15 cellular contexts compared by ENCODE assay signal in genomic region chr12:122943196-122943595, GRCh38. TPM values are rescaled to one million over a fixed set of nuclear protein-coding genes. Genes with fewer than 3 reads are reported as not detected.
DNase-seq lines count a peak whose midpoint lies in the region; ATAC-seq, FAIRE-seq and TF ChIP-seq lines count a peak whose summit lies in the region.
"Had no signal": no experiment of that assay in that cellular context is flagged by ENCODE, and none has a peak within 500 bp of the region (broad histone marks: within the 10 kb centered on the region; RNA-seq: fewer than 3 reads in every experiment).

No MANE protein-coding gene starts in this region.

- no peaks in the 10 kb centered on the region for H3K79me2 ChIP-seq in endothelial cell of umbilical vein (ENCODE audit: control insufficient read depth, insufficient read depth, low read length)
- H3K79me2 ChIP-seq in MM.1S (ENCODE audit: low read length): no peaks in the 10 kb centered on the region

- peaks cover 43% of the 10 kb centered on the region for H3K4me1 ChIP-seq in endothelial cell of umbilical vein (ENCODE audit: control insufficient read depth, extremely low read depth, insufficient read depth, low read length)
- peaks cover 68% of the 10 kb centered on the region for H3K4me1 ChIP-seq in mucosa of stomach (ENCODE audit: control insufficient read depth, insufficient read depth, low read length)
- peaks cover 54% of the 10 kb centered on the region for H3K4me1 ChIP-seq in vagina
- H3K4me1 ChIP-seq in ascending aorta: peaks cover 0 to 19% of the 10 kb centered on the region in 2 donors
- H3K4me1 ChIP-seq in MM.1S (ENCODE audit: low read length): peaks cover 1% of the 10 kb centered on the region; the same call in 1 of the 2 replicates

- H3K9ac ChIP-seq in endothelial cell of umbilical vein (replicated peaks; ENCODE audit: extremely low read depth, insufficient read depth, low read length) (peak overlapping the region; percentile 20), mucosa of stomach (ENCODE audit: low read length) (peak overlapping the region; percentile 29), MM.1S (ENCODE audit: low read length) (no peak overlapping the region)

- CTCF ChIA-PET in endothelial cell of umbilical vein (lab: Charles Lee): interaction anchor here (1.4 to 19.1 kb wide), 2 partner anchors 73 to 83 kb away, joined by 3 to 200 read pairs; no protein-coding TSS in a partner anchor

- peak; percentile 97 for FAIRE-seq in endothelial cell of umbilical vein (lab: Jason Lieb, UNC)
- FAIRE-seq: colon had no signal

- dilution Hi-C loops in endothelial cell of umbilical vein (cut with MboI; ENCODE audit: extremely low pct_ligation_motif_present, low sequenced_read_pairs): no loop called here

- no TSS peak for BruUV-seq in endothelial cell of umbilical vein (replicated peaks; lab: Mats Ljungman, UMichigan)

- no peaks in the 10 kb centered on the region for H3K9me1 ChIP-seq in endothelial cell of umbilical vein (replicated peaks; ENCODE audit: control insufficient read depth, extremely low read depth, insufficient read depth, low read length)

- H3K27ac ChIP-seq in endothelial cell of umbilical vein (ENCODE audit: insufficient read depth, low read depth, low read length): peak overlapping the region; percentile 54
- peak overlapping the region; percentile 20 for H3K27ac ChIP-seq in vagina
- H3K27ac ChIP-seq in ascending aorta: peak overlapping the region in 1 of 2 donors; percentile 27
- H3K27ac ChIP-seq in MM.1S (ENCODE audit: low read length): no peak overlapping the region

- no peak for ATAC-seq in Right ventricle myocardium inferior
- ATAC-seq in Right ventricle myocardium superior (ENCODE audit: poor library complexity): no peak

- H3F3A ChIP-seq in MM.1S (ENCODE audit: insufficient read depth, low read length): 0 out of 2 replicates have a peak, but pooled peaks cover 1% of the 10 kb centered on the region

- intact Hi-C loops in Right ventricle myocardium inferior (cut with DNase I) (loop anchor here (5.0 kb wide), 1 partner anchor 46 kb away; the partner anchor contains the start of gene VPS37B), Right ventricle myocardium superior (cut with DNase I) (no loop called here), endothelial cell of umbilical vein (cut with micrococcal nuclease) (loop anchor here (1.0 to 5.0 kb wide), 2 partner anchors 32 to 46 kb away; partner anchors contain the start of genes OGFOD2 and VPS37B), vagina (cut with DNase I) (no loop called here), ascending aorta (cut with DNase I) (no loop called here)

- TF ChIP-seq CTCF in endothelial cell of umbilical vein (IDR thresholded peaks at IDR 0.05; ENCODE audit: extremely low read depth in 1 of 2, insufficient read depth in 1 of 2, low read depth in 1 of 2, low read length in 2 of 2) (no peak), vagina (IDR thresholded peaks at IDR 0.05) (no peak), ascending aorta (IDR thresholded peaks at IDR 0.05) (no peak), MM.1S (IDR thresholded peaks at IDR 0.05; ENCODE audit: low read length) (no peak)

- H2AFZ ChIP-seq in endothelial cell of umbilical vein (ENCODE audit: low read depth, low read length) (peak overlapping the region; percentile 66), MM.1S (ENCODE audit: low read length) (no peak overlapping the region)

- H3K27me3 ChIP-seq in endothelial cell of umbilical vein (ENCODE audit: control insufficient read depth in 2 of 2, insufficient read depth in 2 of 2, low read length in 2 of 2) (no peaks in the 10 kb centered on the region), mucosa of stomach (ENCODE audit: control insufficient read depth, insufficient read depth, low read length) (no peaks in the 10 kb centered on the region), vagina (no peaks in the 10 kb centered on the region), ascending aorta (no peaks in the 10 kb centered on the region), MM.1S (replicated peaks; ENCODE audit: insufficient read depth, low read length) (no peaks in the 10 kb centered on the region)

- peak; percentile 51 for DNase-seq in Right ventricle myocardium inferior (ENCODE audit: missing footprints)
- DNase-seq in Right ventricle myocardium superior: no peak
- peak; percentile 70 for DNase-seq in endothelial cell of umbilical vein (ENCODE audit: low read depth, low spot score)
- no peak for DNase-seq in vagina (ENCODE audit: extremely low spot score in 2 of 2)
- no peak for DNase-seq in AML-193 (lab: John Stamatoyannopoulos, UW)
- no peak for DNase-seq in ascending aorta (ENCODE audit: low spot score in 2 of 2)
- no peak for DNase-seq in MM.1S
- DNase-seq: activated CD4-positive, alpha-beta T cell treated with anti-CD3 and anti-CD28 coated beads for 4 hours; activated effector memory CD4-positive, alpha-beta T cell treated with anti-CD3 and anti-CD28 coated beads, Interleukin-2, amount 50 U/mL, for 16 hours; EL; NCI-H1092 treated with DMSO at 0.1 percent for 48 hours; NCI-H82; stimulated activated CD4-positive, alpha-beta T cell treated with anti-CD3 and anti-CD28 coated beads, Interleukin-4, amount 100 ng/mL, for 1 hour had no signal

- no peaks in the 10 kb centered on the region for H3K36me3 ChIP-seq in endothelial cell of umbilical vein (ENCODE audit: control insufficient read depth in 2 of 2, extremely low read depth in 1 of 2, insufficient read depth in 2 of 2, low read length in 2 of 2)
- H3K36me3 ChIP-seq in mucosa of stomach (ENCODE audit: control insufficient read depth, insufficient read depth, low read length): no peaks in the 10 kb centered on the region
- no peaks in the 10 kb centered on the region for H3K36me3 ChIP-seq in vagina
- peaks cover 0 to 5% of the 10 kb centered on the region in 2 donors for H3K36me3 ChIP-seq in ascending aorta
- no peaks in the 10 kb centered on the region for H3K36me3 ChIP-seq in MM.1S (replicated peaks; ENCODE audit: insufficient read depth, low read length)

- H3K4me2 ChIP-seq in endothelial cell of umbilical vein (ENCODE audit: insufficient read depth, low read length) (peak overlapping the region; percentile 49), MM.1S (ENCODE audit: low read depth, low read length) (no peak overlapping the region)

- H3K9me3 ChIP-seq in endothelial cell of umbilical vein (replicated peaks; ENCODE audit: control insufficient read depth, insufficient read depth, low read length): no peaks in the 10 kb centered on the region
- H3K9me3 ChIP-seq in mucosa of stomach (ENCODE audit: control insufficient read depth, low read length): no peaks in the 10 kb centered on the region
- H3K9me3 ChIP-seq in vagina: no peaks in the 10 kb centered on the region
- H3K9me3 ChIP-seq in ascending aorta: no peaks in the 10 kb centered on the region
- no peaks in the 10 kb centered on the region for H3K9me3 ChIP-seq in MM.1S (replicated peaks; ENCODE audit: insufficient read depth, low read length)

- no peaks in the 10 kb centered on the region for H3K9me2 ChIP-seq in MM.1S (replicated peaks; ENCODE audit: insufficient read depth, low read length)

- no peak overlapping the region for H3K4me3 ChIP-seq in endothelial cell of umbilical vein (replicated peaks in 1 of 3; ENCODE audit: insufficient read depth in 1 of 3, low read depth in 1 of 3, low read length in 3 of 3)
- H3K4me3 ChIP-seq in mucosa of stomach (ENCODE audit: low read length): no peak overlapping the region
- H3K4me3 ChIP-seq in vagina: no peak overlapping the region
- no peak overlapping the region for H3K4me3 ChIP-seq in ascending aorta
- H3K4me3 ChIP-seq in MM.1S (ENCODE audit: low read length): no peak overlapping the region

- TF ChIP-seq POLR2A in endothelial cell of umbilical vein (IDR thresholded peaks at IDR 0.05; ENCODE audit: low read depth, low read length) (no peak), vagina (IDR thresholded peaks at IDR 0.05) (no peak)

- no peaks in the 10 kb centered on the region for H4K20me1 ChIP-seq in endothelial cell of umbilical vein (replicated peaks; ENCODE audit: control insufficient read depth, extremely low read depth, insufficient read depth, low read length)
- no peaks in the 10 kb centered on the region for H4K20me1 ChIP-seq in MM.1S (ENCODE audit: insufficient read depth, low read length)

- POLR2A ChIA-PET in endothelial cell of umbilical vein (lab: Charles Lee): no interaction called here

RNA-seq across cellular contexts. Expression of gene ABCB9, which starts 23.1 kb away (rescaled TPM):
- total RNA-seq in Right ventricle myocardium inferior (4.4 TPM), Right ventricle myocardium superior (3.9 TPM), endothelial cell of umbilical vein (12.0 and 16.9 TPM in 2 replicates), vagina (4.2 TPM), ascending aorta (19.6 TPM)
- polyA plus RNA-seq in endothelial cell of umbilical vein: 11.7 and 14.9 TPM in 2 replicates
- 6.0 and 7.2 TPM in 2 replicates for polyA plus RNA-seq in endothelial cell of umbilical vein (2011; cell fraction: cytosol; rRNA removed)
- polyA plus RNA-seq in endothelial cell of umbilical vein (2011; cell fraction: nucleus; rRNA removed): 17.7 and 19.0 TPM in 2 replicates
- 5.9 and 7.8 TPM in 2 replicates for polyA plus RNA-seq in endothelial cell of umbilical vein (2012)
- polyA minus RNA-seq in endothelial cell of umbilical vein: 20.0 and 29.5 TPM in 2 replicates
- 5.3 TPM for polyA minus RNA-seq in endothelial cell of umbilical vein (2011; cell fraction: cytosol; rRNA and poly(A)+ RNA removed)
- polyA minus RNA-seq in endothelial cell of umbilical vein (2011; cell fraction: nucleus; rRNA and poly(A)+ RNA removed): 16.0 and 19.1 TPM in 2 replicates

RNA-seq across cellular contexts. Expression of gene OGFOD2, which starts 31.8 kb away (rescaled TPM):
- total RNA-seq in Right ventricle myocardium inferior (16.2 TPM), Right ventricle myocardium superior (14.2 TPM), endothelial cell of umbilical vein (17.9 and 24.1 TPM in 2 replicates), vagina (26.0 TPM), ascending aorta (19.6 TPM)
- polyA plus RNA-seq in endothelial cell of umbilical vein: 16.8 and 24.6 TPM in 2 replicates
- polyA plus RNA-seq in endothelial cell of umbilical vein (2011; cell fraction: cytosol; rRNA removed): 10.0 and 13.4 TPM in 2 replicates
- polyA plus RNA-seq in endothelial cell of umbilical vein (2011; cell fraction: nucleus; rRNA removed): 49.8 and 60.2 TPM in 2 replicates
- 9.3 and 14.4 TPM in 2 replicates for polyA plus RNA-seq in endothelial cell of umbilical vein (2012)
- 11.2 and 14.9 TPM in 2 replicates for polyA minus RNA-seq in endothelial cell of umbilical vein
- 12.9 TPM for polyA minus RNA-seq in endothelial cell of umbilical vein (2011; cell fraction: cytosol; rRNA and poly(A)+ RNA removed)
- 11.1 and 11.3 TPM in 2 replicates for polyA minus RNA-seq in endothelial cell of umbilical vein (2011; cell fraction: nucleus; rRNA and poly(A)+ RNA removed)

RNA-seq across cellular contexts. Expression of gene ARL6IP4, which starts 37.3 kb away (rescaled TPM):
- 158 TPM for total RNA-seq in Right ventricle myocardium inferior
- 162 TPM for total RNA-seq in Right ventricle myocardium superior
- 217 and 226 TPM in 2 replicates for total RNA-seq in endothelial cell of umbilical vein
- 181 and 193 TPM in 2 replicates for polyA plus RNA-seq in endothelial cell of umbilical vein
- 307 and 353 TPM in 2 replicates for polyA plus RNA-seq in endothelial cell of umbilical vein (2011; cell fraction: cytosol; rRNA removed)
- polyA plus RNA-seq in endothelial cell of umbilical vein (2011; cell fraction: nucleus; rRNA removed): 254 and 309 TPM in 2 replicates
- 186 and 240 TPM in 2 replicates for polyA plus RNA-seq in endothelial cell of umbilical vein (2012)
- 47.9 and 49.3 TPM in 2 replicates for polyA minus RNA-seq in endothelial cell of umbilical vein
- 43.5 TPM for polyA minus RNA-seq in endothelial cell of umbilical vein (2011; cell fraction: cytosol; rRNA and poly(A)+ RNA removed)
- 9.7 and 23.7 TPM in 2 replicates for polyA minus RNA-seq in endothelial cell of umbilical vein (2011; cell fraction: nucleus; rRNA and poly(A)+ RNA removed)
- 147 TPM for total RNA-seq in vagina
- total RNA-seq in ascending aorta: 197 TPM

RNA-seq across cellular contexts. Expression of gene VPS37B, which starts 47.3 kb away (rescaled TPM):
- total RNA-seq in Right ventricle myocardium inferior (25.4 TPM), Right ventricle myocardium superior (23.9 TPM), endothelial cell of umbilical vein (45.9 and 46.4 TPM in 2 replicates), vagina (34.9 TPM), ascending aorta (31.8 TPM)
- 39.5 and 43.5 TPM in 2 replicates for polyA plus RNA-seq in endothelial cell of umbilical vein
- polyA plus RNA-seq in endothelial cell of umbilical vein (2011; cell fraction: cytosol; rRNA removed): 24.8 and 32.2 TPM in 2 replicates
- 39.9 and 42.2 TPM in 2 replicates for polyA plus RNA-seq in endothelial cell of umbilical vein (2011; cell fraction: nucleus; rRNA removed)
- 25.4 and 32.1 TPM in 2 replicates for polyA plus RNA-seq in endothelial cell of umbilical vein (2012)
- 20.7 and 20.9 TPM in 2 replicates for polyA minus RNA-seq in endothelial cell of umbilical vein
- polyA minus RNA-seq in endothelial cell of umbilical vein (2011; cell fraction: cytosol; rRNA and poly(A)+ RNA removed): 11.0 TPM
- 20.9 and 25.1 TPM in 2 replicates for polyA minus RNA-seq in endothelial cell of umbilical vein (2011; cell fraction: nucleus; rRNA and poly(A)+ RNA removed)

Comparison
In these comparisons a context has a peak if more than half of its experiments do, and no peak if none do; other contexts are left out.
1. DNase-seq: peak in Right ventricle myocardium inferior (single experiment) and endothelial cell of umbilical vein (single experiment); none in Right ventricle myocardium superior (single experiment), vagina (0 of 2), AML-193 (0 of 2), ascending aorta (0 of 2) and MM.1S (single experiment).
2. intact Hi-C loops: an anchor here in Right ventricle myocardium inferior (5.0 kb wide) and endothelial cell of umbilical vein (1.0 to 5.0 kb wide); none called in Right ventricle myocardium superior, vagina and ascending aorta.